25 cellular contexts compared by ENCODE assay signal in genomic region chr15:70910958-70911357, GRCh38. TPM values are rescaled to one million over a fixed set of nuclear protein-coding genes. Genes with fewer than 3 reads are reported as not detected.
"Had no signal": no experiment of that assay in that cellular context is flagged by ENCODE, and none has a peak within 500 bp of the region (broad histone marks: within the 10 kb centered on the region; RNA-seq: fewer than 3 reads in every experiment).

No MANE protein-coding gene starts in this region.

- H3K27ac ChIP-seq: esophagus squamous epithelium, lower lobe of right lung, pancreas, stomach, thyroid gland, vagina had no signal

- H3K27me3 ChIP-seq: esophagus squamous epithelium, pancreas, stomach, thyroid gland, vagina had no signal

- H3K4me1 ChIP-seq: esophagus squamous epithelium, lower lobe of right lung, pancreas, stomach, thyroid gland, vagina had no signal

- H3K4me3 ChIP-seq: esophagus squamous epithelium, lower lobe of right lung, pancreas, stomach, thyroid gland, vagina had no signal

- H3K36me3 ChIP-seq: lower lobe of right lung, pancreas, thyroid gland had no signal

- ATAC-seq: effector memory CD8-positive, alpha-beta T cell; left lobe of liver; lower lobe of right lung; natural killer cell; pancreas; sciatic nerve; stimulated activated effector memory CD8-positive, alpha-beta T cell treated with anti-CD3 and anti-CD28 coated beads, Interleukin-12 subunit alpha, Interleukin-12 subunit beta, amount 100 ng/mL, for 72 hours had no signal

- H3K9me3 ChIP-seq: thyroid gland had no signal

- DNase-seq: cortex of kidney; effector memory CD8-positive, alpha-beta T cell; erythroblast; esophagus squamous epithelium; foreskin melanocyte; glutamatergic neuron; hypothalamus; immature natural killer cell; kidney; lower lobe of right lung; natural killer cell; occipital lobe; pancreas; retina; stimulated activated CD4-positive, alpha-beta T cell treated with anti-CD3 and anti-CD28 coated beads, Interleukin-2, amount 100 ng/mL, for 24 hours; stimulated activated CD4-positive, alpha-beta T cell treated with anti-CD3 and anti-CD28 coated beads, Interleukin-4, amount 100 ng/mL, for 24 hours; stimulated activated naive CD4-positive, alpha-beta T cell treated with Interleukin-2 at 50 U/mL for 16 hours; stomach; thyroid gland; trophoblast cell had no signal

RNA-seq across cellular contexts. Expression of gene THAP10, which starts 18.7 kb away (rescaled TPM):
- total RNA-seq: natural killer cell had no signal

RNA-seq across cellular contexts. Expression of gene LARP6, which starts 57.0 kb away (rescaled TPM):
- total RNA-seq: mononuclear cell, natural killer cell had no signal
- polyA plus RNA-seq: immature natural killer cell had no signal
